In genomic region chr19:52962394-52963228, GRCh38 we compare ENCODE assay signal across 1 cellular context.
A peak's percentile ranks its signal among the peaks of the same experiment; 100 is the strongest.
TF ChIP-seq lines count a peak whose summit lies in the region.

Gene ZNF816, minus strand, starts transcription at chr19:52962881. Its CDS starts 6,792 bp downstream, at chr19:52956089.

TF ChIP-seq in K562, 482 proteins besides CTCF, POLR2A, EP300 and RAD21 (continued from another document and continues in another):
- TF ChIP-seq ZNF518B (CRISPR knock-in tag; IDR thresholded peaks at IDR 0.05) (no peak), E2F3 (CRISPR knock-in tag; IDR thresholded peaks at IDR 0.05) (no peak), KAT7 (CRISPR knock-in tag; IDR thresholded peaks at IDR 0.05; ENCODE audit: borderline replicate concordance) (no peak), SREBF2 (CRISPR knock-in tag; IDR thresholded peaks at IDR 0.05) (0 out of 2 replicates have a peak, but pooled peaks have one; percentile 60), EZH2 (IDR thresholded peaks at IDR 0.05; ENCODE audit: borderline replicate concordance, low read depth, low read length) (no peak), NCOA2 (IDR thresholded peaks at IDR 0.05; ENCODE audit: partially characterized antibody in 2 of 2) (no peak), ZNF395 (CRISPR knock-in tag; IDR thresholded peaks at IDR 0.05) (no peak), LEF1 (IDR thresholded peaks at IDR 0.05) (no peak; the same call in none of the 2 replicates), CBX5 (IDR thresholded peaks at IDR 0.05; ENCODE audit: borderline replicate concordance, low read depth) (no peak), POU5F1 (IDR thresholded peaks at IDR 0.05; ENCODE audit: borderline replicate concordance, low read depth, low read length, partially characterized antibody) (no peak), SMAD4 (CRISPR knock-in tag; conservative IDR thresholded peaks at IDR 0.05) (peak; percentile 40; the same call in 1 of the 2 replicates), RBM25 (IDR thresholded peaks at IDR 0.05; ENCODE audit: low read depth, low read length, severe bottlenecking) (no peak), GABPA (tag; conservative IDR thresholded peaks at IDR 0.05; ENCODE audit: low read depth) (peak; percentile 81), CAMTA2 (CRISPR knock-in tag; conservative IDR thresholded peaks at IDR 0.05) (no peak), FOS (IDR thresholded peaks at IDR 0.05; ENCODE audit: extremely low read depth, insufficient read length) (no peak), KLF10 (CRISPR knock-in tag; IDR thresholded peaks at IDR 0.05) (no peak), BCOR (IDR thresholded peaks at IDR 0.05) (no peak), ETS1 (conservative IDR thresholded peaks at IDR 0.05; ENCODE audit: control insufficient read depth, low read depth, low read length) (peak; percentile 59; the same call in 1 of the 2 replicates), FOXK2 (conservative IDR thresholded peaks at IDR 0.05 in 1 of 2, IDR thresholded peaks at IDR 0.05 in 1 of 2; ENCODE audit: low read depth in 2 of 2) (no peak), ZNF124 (CRISPR knock-in tag; IDR thresholded peaks at IDR 0.05) (no peak), IRF9 (tag; IDR thresholded peaks at IDR 0.05) (no peak), CREB3L1 (IDR thresholded peaks at IDR 0.05; ENCODE audit: borderline replicate concordance, low read depth) (no peak; the same call in 1 of the 2 replicates), ZNF766 (CRISPR knock-in tag; conservative IDR thresholded peaks at IDR 0.05) (no peak), THRAP3 (IDR thresholded peaks at IDR 0.05; ENCODE audit: borderline replicate concordance) (no peak), RBM17 (IDR thresholded peaks at IDR 0.05; ENCODE audit: borderline replicate concordance, low read depth, low read length) (no peak), ZNF699 (CRISPR knock-in tag; IDR thresholded peaks at IDR 0.05; ENCODE audit: insufficient replicate concordance) (no peak), YY1 (IDR thresholded peaks at IDR 0.05; ENCODE audit: borderline replicate concordance in 1 of 3, control insufficient read depth in 1 of 3, extremely low read depth in 1 of 3, insufficient read depth in 3 of 3, insufficient read length in 1 of 3, insufficient replicate concordance in 2 of 3, low read depth in 1 of 3, low read length in 2 of 3) (peak in 2 of 3 experiments; percentile 39 to 43), ETV1 (tag; conservative IDR thresholded peaks at IDR 0.05; ENCODE audit: low read depth) (peak; percentile 67; the same call in 1 of the 2 replicates), VEZF1 (CRISPR knock-in tag; IDR thresholded peaks at IDR 0.05) (peak; percentile 73), PHB2 (IDR thresholded peaks at IDR 0.05; ENCODE audit: low read depth) (no peak), CREM (IDR thresholded peaks at IDR 0.05; ENCODE audit: low read depth) (peak; percentile 47), ZFP36 (IDR thresholded peaks at IDR 0.05; ENCODE audit: low read depth, low read length, partially characterized antibody) (no peak), MCM5 (IDR thresholded peaks at IDR 0.05; ENCODE audit: low read depth) (no peak), PBX2 (CRISPR knock-in tag; IDR thresholded peaks at IDR 0.05; ENCODE audit: low read depth) (no peak), PBX2 (tag; conservative IDR thresholded peaks at IDR 0.05; ENCODE audit: low read depth) (no peak), POLR2G (IDR thresholded peaks at IDR 0.05; ENCODE audit: low read depth, low read length) (peak; percentile 86), C11orf30 (IDR thresholded peaks at IDR 0.05; ENCODE audit: low read depth) (no peak), KLF6 (CRISPR knock-in tag; IDR thresholded peaks at IDR 0.05; ENCODE audit: borderline replicate concordance) (no peak), NFXL1 (CRISPR knock-in tag; IDR thresholded peaks at IDR 0.05) (no peak), ZBTB34 (CRISPR knock-in tag; IDR thresholded peaks at IDR 0.05) (no peak), ZNF740 (CRISPR knock-in tag; IDR thresholded peaks at IDR 0.05) (no peak), ZNF740 (tag; IDR thresholded peaks at IDR 0.05) (no peak)
